ENCODE assay signal across 9 cellular contexts in the genomic region with DNA sequence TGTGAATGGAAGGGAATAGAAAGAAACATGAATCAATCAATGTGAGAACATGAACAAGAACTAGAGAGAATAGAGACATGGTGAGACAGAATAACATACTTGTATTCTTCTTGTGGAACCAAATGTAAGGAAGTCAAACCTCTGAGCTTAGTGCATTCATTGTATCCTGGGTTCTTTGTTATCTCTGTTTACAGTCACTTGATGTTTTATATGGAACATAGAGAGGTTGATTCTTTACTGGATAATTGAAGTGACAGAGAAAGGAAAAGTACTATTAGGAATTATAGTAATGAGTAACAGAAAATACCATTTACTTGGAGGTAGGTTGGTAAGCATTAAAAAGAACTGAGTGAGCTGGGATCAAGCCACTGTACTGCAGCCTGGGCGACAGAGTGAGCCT. TPM values are rescaled to one million over a fixed set of nuclear protein-coding genes. Genes with fewer than 3 reads are reported as not detected.
DNase-seq lines count a peak whose midpoint lies in the region; ATAC-seq and TF ChIP-seq lines count a peak whose summit lies in the region.
"Had no signal": no experiment of that assay in that cellular context is flagged by ENCODE, and none has a peak within 500 bp of the region (broad histone marks: within the 10 kb centered on the region; RNA-seq: fewer than 3 reads in every experiment).

No MANE protein-coding gene starts in this region.

- no peaks in the 10 kb centered on the region for H3K9me3 Mint-ChIP-seq in activated T-helper 2 cell treated with anti-CD3 and anti-CD28 coated beads, Interferon-gamma antibody, Interleukin-2, Interleukin-4, amounts not matched to agents 10 μg/mL and 5 μg/mL and 100 μg/mL, durations not matched to agents 14 hours and 24 hours and 36 hours

- peaks cover 19% of the 10 kb centered on the region for H3K79me2 ChIP-seq in MM.1S (ENCODE audit: low read length)

- 0 out of 2 replicates have a peak, but pooled peaks cover 14% of the 10 kb centered on the region for H4K20me1 ChIP-seq in MM.1S (ENCODE audit: insufficient read depth, low read length)

- H3K4me1 ChIP-seq in MM.1S (ENCODE audit: low read length), result peaks cover 5% of the 10 kb centered on the region; the same call in 1 of the 2 replicates

- DNase-seq in NCI-H510A treated with DMSO at 0.1 percent for 48 hours (lab: John Stamatoyannopoulos, UW), result peak; percentile 70
- DNase-seq in NCI-H510A (lab: John Stamatoyannopoulos, UW), result no peak
- no peak for DNase-seq in MM.1S
- no peak for DNase-seq in activated T-helper 2 cell treated with anti-CD3 and anti-CD28 coated beads, Interferon-gamma antibody, Interleukin-2, Interleukin-4, amounts not matched to agents 10 μg/mL and 5 μg/mL and 100 μg/mL, durations not matched to agents 14 hours and 24 hours and 36 hours (ENCODE audit: low spot score)
- DNase-seq in pons (ENCODE audit: low spot score), result peak; percentile 79
- no peak for DNase-seq in stimulated activated CD4-positive, alpha-beta T cell treated with anti-CD3 and anti-CD28 coated beads, Interleukin-15, amount 100 ng/mL, for 24 hours
- DNase-seq: heart left ventricle had no signal

- H3K9me2 ChIP-seq in MM.1S (replicated peaks; ENCODE audit: insufficient read depth, low read length), result no peaks in the 10 kb centered on the region

- H3K36me3 Mint-ChIP-seq in activated T-helper 2 cell treated with anti-CD3 and anti-CD28 coated beads, Interferon-gamma antibody, Interleukin-2, Interleukin-4, amounts not matched to agents 10 μg/mL and 5 μg/mL and 100 μg/mL, durations not matched to agents 14 hours and 24 hours and 36 hours (ENCODE audit: low read depth), result peaks cover 15% of the 10 kb centered on the region

- TF ChIP-seq CTCF in MM.1S (IDR thresholded peaks at IDR 0.05; ENCODE audit: low read length), result no peak

- H3K4me2 ChIP-seq in MM.1S (ENCODE audit: low read depth, low read length), result peak overlapping the region; percentile 92; the same call in 1 of the 2 replicates

- peak overlapping the region; percentile 60; the same call in 1 of the 2 replicates for H3K9ac ChIP-seq in MM.1S (ENCODE audit: low read length)

- H3K9me3 ChIP-seq in MM.1S (replicated peaks; ENCODE audit: insufficient read depth, low read length), result no peaks in the 10 kb centered on the region
- H3K9me3 ChIP-seq: heart left ventricle had no signal

- no peaks in the 10 kb centered on the region for H3K36me3 ChIP-seq in MM.1S (replicated peaks; ENCODE audit: insufficient read depth, low read length)
- H3K36me3 ChIP-seq: heart left ventricle had no signal

- H3K4me1 Mint-ChIP-seq in activated T-helper 2 cell treated with anti-CD3 and anti-CD28 coated beads, Interferon-gamma antibody, Interleukin-2, Interleukin-4, amounts not matched to agents 10 μg/mL and 5 μg/mL and 100 μg/mL, durations not matched to agents 14 hours and 24 hours and 36 hours (ENCODE audit: low read depth), result peaks cover 18% of the 10 kb centered on the region

- H3F3A ChIP-seq in MM.1S (ENCODE audit: insufficient read depth, low read length), result peaks cover 29% of the 10 kb centered on the region

- peak overlapping the region; percentile 66; the same call in 1 of the 2 replicates for H2AFZ ChIP-seq in MM.1S (ENCODE audit: low read length)

- ATAC-seq in HG03460 (IDR thresholded peaks at IDR 0.05; ENCODE audit: unreplicated experiment) (no peak), GM19035 (IDR thresholded peaks at IDR 0.05; ENCODE audit: unreplicated experiment) (no peak)
- ATAC-seq: heart left ventricle had no signal

- H3K4me3 ChIP-seq in MM.1S (ENCODE audit: low read length), result no peak overlapping the region

- H3K27me3 ChIP-seq in MM.1S (replicated peaks; ENCODE audit: insufficient read depth, low read length), result no peaks in the 10 kb centered on the region
- H3K27me3 ChIP-seq: heart left ventricle had no signal

- H3K27me3 Mint-ChIP-seq in activated T-helper 2 cell treated with anti-CD3 and anti-CD28 coated beads, Interferon-gamma antibody, Interleukin-2, Interleukin-4, amounts not matched to agents 10 μg/mL and 5 μg/mL and 100 μg/mL, durations not matched to agents 14 hours and 24 hours and 36 hours (ENCODE audit: low read depth), result no peaks in the 10 kb centered on the region

- peak overlapping the region; percentile 72 for H3K4me3 Mint-ChIP-seq in activated T-helper 2 cell treated with anti-CD3 and anti-CD28 coated beads, Interferon-gamma antibody, Interleukin-2, Interleukin-4, amounts not matched to agents 10 μg/mL and 5 μg/mL and 100 μg/mL, durations not matched to agents 14 hours and 24 hours and 36 hours (ENCODE audit: low read depth)

- H3K27ac Mint-ChIP-seq in activated T-helper 2 cell treated with anti-CD3 and anti-CD28 coated beads, Interferon-gamma antibody, Interleukin-2, Interleukin-4, amounts not matched to agents 10 μg/mL and 5 μg/mL and 100 μg/mL, durations not matched to agents 14 hours and 24 hours and 36 hours, result peak overlapping the region; percentile 84

- H3K27ac ChIP-seq in MM.1S (ENCODE audit: low read length), result no peak overlapping the region

- intact Hi-C loops in activated T-helper 2 cell treated with anti-CD3 and anti-CD28 coated beads, Interferon-gamma antibody, Interleukin-2, Interleukin-4, amounts not matched to agents 10 μg/mL and 5 μg/mL and 100 μg/mL, durations not matched to agents 14 hours and 24 hours and 36 hours (cut with micrococcal nuclease), result loop anchor here (2.0 to 10.0 kb wide), 3 partner anchors 37 to 945 kb away; a partner anchor contains a TSS

RNA-seq across cellular contexts. Expression of a gene that starts 2.5 kb away (rescaled TPM):
- 146 and 157 TPM in 2 replicates for total RNA-seq in activated T-helper 2 cell treated with anti-CD3 and anti-CD28 coated beads, Interferon-gamma antibody, Interleukin-2, Interleukin-4, amounts not matched to agents 10 μg/mL and 5 μg/mL and 100 μg/mL, durations not matched to agents 14 hours and 24 hours and 36 hours

Comparison
In these comparisons a context has a peak if more than half of its experiments do, and no peak if none do; other contexts are left out.
1. DNase-seq: peak in NCI-H510A treated with DMSO at 0.1 percent for 48 hours (single experiment) and pons (single experiment); none in NCI-H510A (single experiment), MM.1S (single experiment), activated T-helper 2 cell treated with anti-CD3 and anti-CD28 coated beads, Interferon-gamma antibody, Interleukin-2, Interleukin-4, amounts not matched to agents 10 μg/mL and 5 μg/mL and 100 μg/mL, durations not matched to agents 14 hours and 24 hours and 36 hours (single experiment) and stimulated activated CD4-positive, alpha-beta T cell treated with anti-CD3 and anti-CD28 coated beads, Interleukin-15, amount 100 ng/mL, for 24 hours (single experiment).